ENCODE assay signal across 27 cellular contexts in the genomic region with DNA sequence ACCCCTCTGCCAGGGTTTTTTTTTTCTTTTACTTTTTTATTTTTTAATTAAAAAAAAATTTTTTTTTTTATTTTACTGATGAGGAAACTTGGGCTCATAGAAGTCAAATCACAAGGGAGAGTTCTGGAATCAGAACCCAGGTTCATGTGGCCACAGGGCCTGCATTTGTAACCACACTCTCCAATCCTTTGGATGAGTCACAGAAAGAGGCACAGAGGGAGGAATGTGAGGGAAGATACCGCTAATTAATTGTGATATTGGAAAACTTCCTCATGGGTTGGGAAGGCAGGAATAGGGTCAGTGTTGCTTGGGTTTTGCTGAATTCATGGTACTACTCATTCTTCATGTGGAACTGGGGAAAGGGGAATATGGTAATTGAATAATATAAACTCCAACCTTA.
"Had no signal": no experiment of that assay in that cellular context is flagged by ENCODE, and none has a peak within 500 bp of the region (broad histone marks: within the 10 kb centered on the region; RNA-seq: fewer than 3 reads in every experiment).

No MANE protein-coding gene starts in this region.

- H3K9me3 Mint-ChIP-seq: activated naive CD4-positive, alpha-beta T cell treated with anti-CD3 and anti-CD28 coated beads, Interleukin-2, amount 50 U/mL, for 72 hours; activated T-helper 2 cell treated with anti-CD3 and anti-CD28 coated beads, Interferon-gamma antibody, Interleukin-2, Interleukin-4, amounts not matched to agents 10 μg/mL and 5 μg/mL and 100 μg/mL, durations not matched to agents 14 hours and 24 hours and 36 hours; brain; immature natural killer cell; natural killer cell treated with Interleukin-12 subunit alpha and Interleukin-12 subunit beta and Interleukin-15 and Interleukin-18, amount 100 ng/mL, for 72 hours had no signal

- H3K27ac Mint-ChIP-seq: activated CD4-positive, alpha-beta T cell treated with anti-CD3 and anti-CD28 coated beads for 36 hours; activated CD8-positive, alpha-beta memory T cell treated with anti-CD3 and anti-CD28 coated beads, Interleukin-2, amount 10 ng/mL, durations not matched to agents 7 days and 5 days; activated CD8-positive, alpha-beta T cell treated with anti-CD3 and anti-CD28 coated beads, Interleukin-2, amount 10 ng/mL, durations not matched to agents 7 days and 5 days; activated naive CD4-positive, alpha-beta T cell treated with anti-CD3 and anti-CD28 coated beads, Interleukin-2, amount 50 U/mL, for 72 hours; activated T-helper 2 cell treated with anti-CD3 and anti-CD28 coated beads, Interferon-gamma antibody, Interleukin-2, Interleukin-4, amounts not matched to agents 10 μg/mL and 5 μg/mL and 100 μg/mL, durations not matched to agents 14 hours and 24 hours and 36 hours; brain; immature natural killer cell; natural killer cell treated with Interleukin-12 subunit alpha and Interleukin-12 subunit beta and Interleukin-15 and Interleukin-18, amount 100 ng/mL, for 72 hours had no signal

- H3K4me3 ChIP-seq: esophagus muscularis mucosa, heart left ventricle, left lung, lower lobe of right lung, right atrium auricular region, tibial nerve had no signal

- H3K4me1 Mint-ChIP-seq: activated CD4-positive, alpha-beta T cell treated with anti-CD3 and anti-CD28 coated beads for 36 hours; activated CD8-positive, alpha-beta memory T cell treated with anti-CD3 and anti-CD28 coated beads, Interleukin-2, amount 10 ng/mL, durations not matched to agents 7 days and 5 days; brain; immature natural killer cell had no signal

- H3K4me3 Mint-ChIP-seq: activated CD4-positive, alpha-beta T cell treated with anti-CD3 and anti-CD28 coated beads for 36 hours; activated CD8-positive, alpha-beta memory T cell treated with anti-CD3 and anti-CD28 coated beads, Interleukin-2, amount 10 ng/mL, durations not matched to agents 7 days and 5 days; activated CD8-positive, alpha-beta T cell treated with anti-CD3 and anti-CD28 coated beads, Interleukin-2, amount 10 ng/mL, durations not matched to agents 7 days and 5 days; brain; immature natural killer cell; natural killer cell treated with Interleukin-12 subunit alpha and Interleukin-12 subunit beta and Interleukin-15 and Interleukin-18, amount 100 ng/mL, for 72 hours had no signal

- H3K27ac ChIP-seq: esophagus muscularis mucosa, foreskin keratinocyte, heart left ventricle, left lung, lower lobe of right lung, right atrium auricular region, tibial nerve had no signal

- DNase-seq: activated CD4-positive, alpha-beta T cell treated with anti-CD3 and anti-CD28 coated beads for 36 hours; activated CD4-positive, CD25-positive, alpha-beta regulatory T cell; activated CD8-positive, alpha-beta memory T cell treated with anti-CD3 and anti-CD28 coated beads, Interleukin-2, amount 10 ng/mL, durations not matched to agents 7 days and 5 days; activated CD8-positive, alpha-beta T cell treated with anti-CD3 and anti-CD28 coated beads, Interleukin-2, amount 10 ng/mL, durations not matched to agents 7 days and 5 days; activated naive CD4-positive, alpha-beta T cell; activated T-cell treated with anti-CD3 and anti-CD28 coated beads, Interleukin-2, amount 50 U/mL, for 48 hours; anterior cingulate cortex; dermis blood vessel endothelial cell; effector CD4-positive, alpha-beta T cell; foreskin keratinocyte; heart left ventricle; hypothalamus; immature natural killer cell; kidney glomerular epithelial cell; left lung; lower lobe of right lung; mesendoderm; stimulated activated CD4-positive, alpha-beta T cell treated with anti-CD3 and anti-CD28 coated beads, Interleukin-15, amount 100 ng/mL, for 24 hours; stimulated activated CD4-positive, alpha-beta T cell treated with anti-CD3 and anti-CD28 coated beads, Interleukin-2, amount 100 ng/mL, for 24 hours; stimulated activated naive CD4-positive, alpha-beta T cell had no signal

- H3K36me3 Mint-ChIP-seq: activated CD8-positive, alpha-beta memory T cell treated with anti-CD3 and anti-CD28 coated beads, Interleukin-2, amount 10 ng/mL, durations not matched to agents 7 days and 5 days; activated naive CD4-positive, alpha-beta T cell treated with anti-CD3 and anti-CD28 coated beads, Interleukin-2, amount 50 U/mL, for 72 hours; brain; immature natural killer cell; natural killer cell treated with Interleukin-12 subunit alpha and Interleukin-12 subunit beta and Interleukin-15 and Interleukin-18, amount 100 ng/mL, for 72 hours had no signal

- H3K36me3 ChIP-seq: esophagus muscularis mucosa, heart left ventricle, left lung, lower lobe of right lung, right atrium auricular region, tibial nerve had no signal

- H3K9me3 ChIP-seq: esophagus muscularis mucosa, heart left ventricle, left lung, lower lobe of right lung, right atrium auricular region, tibial nerve had no signal

- H3K4me1 ChIP-seq: esophagus muscularis mucosa, foreskin keratinocyte, heart left ventricle, left lung, lower lobe of right lung, right atrium auricular region, tibial nerve had no signal

- H3K27me3 ChIP-seq: esophagus muscularis mucosa, right atrium auricular region, tibial nerve had no signal
